In genomic region chr18:79917351-79918088, GRCh38 we compare ENCODE assay signal across 28 cellular contexts. TPM values are rescaled to one million over a fixed set of nuclear protein-coding genes. Genes with fewer than 3 reads are reported as not detected.
DNase-seq lines count a peak whose midpoint lies in the region; ATAC-seq, FAIRE-seq and TF ChIP-seq lines count a peak whose summit lies in the region.
"Had no signal": no experiment of that assay in that cellular context is flagged by ENCODE, and none has a peak within 500 bp of the region (broad histone marks: within the 10 kb centered on the region; RNA-seq: fewer than 3 reads in every experiment).

No MANE protein-coding gene starts in this region.

- H2AK5ac ChIP-seq in trophoblast cell (ENCODE audit: low read length): no peak overlapping the region

- H2AFZ ChIP-seq in trophoblast cell (ENCODE audit: insufficient read depth, low read length, poor library complexity): no peak overlapping the region
- H2AFZ ChIP-seq: PC-9 had no signal

- no peak overlapping the region for H2BK12ac ChIP-seq in trophoblast cell (ENCODE audit: low read length)

- H3K79me1 ChIP-seq in trophoblast cell (ENCODE audit: low read length): no peaks in the 10 kb centered on the region

- no peak overlapping the region for H3K18ac ChIP-seq in trophoblast cell (ENCODE audit: low read length)

- H3K4me3 ChIP-seq in kidney (ENCODE audit: low read length in 2 of 2): no peak overlapping the region
- peak overlapping the region; percentile 23 for H3K4me3 ChIP-seq in trophoblast cell (ENCODE audit: low read depth, low read length)
- H3K4me3 ChIP-seq: gastrocnemius medialis, PC-9, SJSA1 had no signal

- intact Hi-C loops in kidney (cut with DNase I): no loop called here

- H3K4me1 ChIP-seq in kidney (ENCODE audit: control insufficient read depth in 1 of 2, insufficient read depth in 1 of 2, low read depth in 1 of 2, low read length in 2 of 2) (no peaks in the 10 kb centered on the region), trophoblast cell (ENCODE audit: control insufficient read depth in 1 of 2, insufficient read depth in 2 of 2, low read length in 2 of 2) (no peaks in the 10 kb centered on the region)
- H3K4me1 ChIP-seq: SJSA1 had no signal

- no peak overlapping the region for H3K4me2 ChIP-seq in trophoblast cell (ENCODE audit: low read length)
- H3K4me2 ChIP-seq: PC-9 had no signal

- H3K23ac ChIP-seq in trophoblast cell (ENCODE audit: low read length): no peak overlapping the region

- no peak for TF ChIP-seq CTCF in kidney (IDR thresholded peaks at IDR 0.05; ENCODE audit: borderline replicate concordance, extremely low read depth, insufficient read depth)

- peaks cover 0 to 19% of the 10 kb centered on the region in 2 donors for H3K9me3 Mint-ChIP-seq in stimulated activated naive CD8-positive, alpha-beta T cell treated with anti-CD3 and anti-CD28 coated beads, Interleukin-15, amount 100 ng/mL, for 72 hours

- FAIRE-seq in kidney (lab: Jason Lieb, UNC): no peak
- FAIRE-seq: G401.6 had no signal

- no peaks in the 10 kb centered on the region for H3K79me2 ChIP-seq in trophoblast cell (ENCODE audit: control insufficient read depth, insufficient read depth, low read length, poor library complexity)

- H4K12ac ChIP-seq in trophoblast cell (ENCODE audit: low read depth, low read length): no peak overlapping the region

- H4K8ac ChIP-seq in trophoblast cell (ENCODE audit: low read depth, low read length): no peak overlapping the region

- peak in 1 of 2 donors; percentile 6 for DNase-seq in stimulated activated naive CD8-positive, alpha-beta T cell treated with anti-CD3 and anti-CD28 coated beads, Interleukin-15, amount 100 ng/mL, for 72 hours
- DNase-seq in stimulated activated naive CD8-positive, alpha-beta T cell treated with anti-CD3 and anti-CD28 coated beads, Interleukin-15, Interleukin-2, amounts not matched to agents 100 U/mL and 50 U/mL, for 24 hours: no peak
- peak; percentile 61 for DNase-seq in kidney
- no peak for DNase-seq in trophoblast cell
- no peak for DNase-seq in COLO829 (ENCODE audit: low spot score)
- no peak for DNase-seq in SKM-1 treated with dmso at 0.1 percent for 144 hours (lab: John Stamatoyannopoulos, UW; ENCODE audit: unreplicated experiment)
- DNase-seq in NOMO-1 (lab: John Stamatoyannopoulos, UW; ENCODE audit: unreplicated experiment in 2 of 2): no peak
- DNase-seq: activated CD4-positive, alpha-beta T cell treated with anti-CD3 and anti-CD28 coated beads, Interleukin-2, amount 50 U/mL, for 4 hours; activated naive CD4-positive, alpha-beta T cell treated with Interleukin-2 at 50 U/mL for 16 hours; anterior cingulate cortex; DMS 273 treated with DMSO at 0.1 percent for 48 hours; effector CD4-positive, alpha-beta T cell; Karpas-422; NCI-H1048; NCI-H2029; NCI-H446; PC-9; stimulated activated CD4-positive, alpha-beta T cell treated with anti-CD3 and anti-CD28 coated beads, Interleukin-15, amount 100 ng/mL, for 24 hours had no signal

- H3K4me1 Mint-ChIP-seq in stimulated activated naive CD8-positive, alpha-beta T cell treated with anti-CD3 and anti-CD28 coated beads, Interleukin-15, amount 100 ng/mL, for 72 hours: peaks cover 31% of the 10 kb centered on the region
- H3K4me1 Mint-ChIP-seq: CD14-positive monocyte had no signal

- peak; percentile 19 for ATAC-seq in stimulated activated naive CD8-positive, alpha-beta T cell treated with anti-CD3 and anti-CD28 coated beads, Interleukin-15, amount 100 ng/mL, for 72 hours
- ATAC-seq in stimulated activated naive CD8-positive, alpha-beta T cell treated with anti-CD3 and anti-CD28 coated beads, Interleukin-15, Interleukin-2, amounts not matched to agents 100 U/mL and 50 U/mL, for 24 hours: no peak
- ATAC-seq in HG03045 (IDR thresholded peaks at IDR 0.05; ENCODE audit: unreplicated experiment): no peak
- ATAC-seq: esophagus mucosa, gastrocnemius medialis had no signal

- H3K36me3 ChIP-seq in kidney (ENCODE audit: control insufficient read depth in 1 of 2, insufficient read depth in 2 of 2, low read length in 2 of 2) (peaks cover 11 to 20% of the 10 kb centered on the region in 2 donors), trophoblast cell (ENCODE audit: control insufficient read depth in 1 of 2, insufficient read depth in 2 of 2, low read length in 2 of 2) (peaks cover 23 to 26% of the 10 kb centered on the region in 2 experiments)

- no peak overlapping the region for H3K4me3 Mint-ChIP-seq in stimulated activated naive CD8-positive, alpha-beta T cell treated with anti-CD3 and anti-CD28 coated beads, Interleukin-15, amount 100 ng/mL, for 72 hours
- H3K4me3 Mint-ChIP-seq: CD14-positive monocyte; T-helper 1 cell treated with Interleukin-12 subunit alpha and Interleukin-12 subunit beta and Interleukin-4 antibody, amounts not matched to agents 30 μg/mL and 1 μg/mL, for 36 hours had no signal

- no peak overlapping the region for H4K91ac ChIP-seq in trophoblast cell (ENCODE audit: low read depth, low read length)

- no peaks in the 10 kb centered on the region for H3K27me3 Mint-ChIP-seq in stimulated activated naive CD8-positive, alpha-beta T cell treated with anti-CD3 and anti-CD28 coated beads, Interleukin-15, amount 100 ng/mL, for 72 hours

- H3K27ac ChIP-seq in kidney (ENCODE audit: low read depth in 2 of 2, low read length in 2 of 2) (no peak overlapping the region), trophoblast cell (ENCODE audit: low read depth, low read length) (no peak overlapping the region)
- H3K27ac ChIP-seq: gastrocnemius medialis, neutrophil, PC-9, SJSA1, VCaP had no signal

- no peak overlapping the region for H3K4ac ChIP-seq in trophoblast cell (ENCODE audit: low read depth, low read length)

- no peak overlapping the region for H3K14ac ChIP-seq in trophoblast cell (ENCODE audit: low read length)

- H2BK5ac ChIP-seq in trophoblast cell (ENCODE audit: low read depth, low read length, poor library complexity): no peak overlapping the region

- no peaks in the 10 kb centered on the region for H3K9me3 ChIP-seq in kidney (ENCODE audit: control insufficient read depth in 1 of 2, low read length in 2 of 2)
- H3K9me3 ChIP-seq in trophoblast cell (ENCODE audit: insufficient read depth, low read depth, low read length): peaks cover 20% of the 10 kb centered on the region
- H3K9me3 ChIP-seq: gastrocnemius medialis had no signal

- no peaks in the 10 kb centered on the region for H3K27me3 ChIP-seq in trophoblast cell (ENCODE audit: insufficient read depth, low read length)
- H3K27me3 ChIP-seq: gastrocnemius medialis, neutrophil, SJSA1 had no signal

- peak overlapping the region in 1 of 2 donors; percentile 42 for H3K27ac Mint-ChIP-seq in stimulated activated naive CD8-positive, alpha-beta T cell treated with anti-CD3 and anti-CD28 coated beads, Interleukin-15, amount 100 ng/mL, for 72 hours
- H3K27ac Mint-ChIP-seq: T-helper 1 cell treated with Interleukin-12 subunit alpha and Interleukin-12 subunit beta and Interleukin-4 antibody, amounts not matched to agents 30 μg/mL and 1 μg/mL, for 36 hours had no signal

- no peak overlapping the region for H2BK120ac ChIP-seq in trophoblast cell (ENCODE audit: insufficient read depth, low read length, poor library complexity)

- H3K9ac ChIP-seq in kidney (ENCODE audit: low read length in 2 of 2) (no peak overlapping the region), trophoblast cell (ENCODE audit: low read length) (no peak overlapping the region)

- WGBS in trophoblast cell (ENCODE audit: extremely low coverage, insufficient coverage, insufficient read length): 100% methylated on average over 1 of the region's 24 CpGs

RNA-seq across cellular contexts. Expression of gene SLC66A2, which starts 33.9 kb away (rescaled TPM):
- 45.5 TPM for total RNA-seq in kidney
- 41.9 TPM for polyA plus RNA-seq in kidney (ENCODE audit: insufficient read depth, low read depth, low replicate concordance)
- polyA plus RNA-seq in trophoblast cell (2013): 11.7 and 12.7 TPM in 2 replicates

RNA-seq across cellular contexts. Expression of gene HSBP1L1, which starts 46.9 kb away (rescaled TPM):
- total RNA-seq in kidney: 26.0 TPM
- polyA plus RNA-seq in kidney (ENCODE audit: insufficient read depth, low read depth, low replicate concordance): 43.6 TPM
- 19.8 and 20.5 TPM in 2 replicates for polyA plus RNA-seq in trophoblast cell (2013)
- total RNA-seq: HT1080 had no signal
